In genomic region chr11:131609317-131609716, GRCh38 we compare ENCODE assay signal across 14 cellular contexts.
DNase-seq lines count a peak whose midpoint lies in the region; ATAC-seq and TF ChIP-seq lines count a peak whose summit lies in the region.
"Had no signal": no experiment of that assay in that cellular context is flagged by ENCODE, and none has a peak within 500 bp of the region (broad histone marks: within the 10 kb centered on the region; RNA-seq: fewer than 3 reads in every experiment).

No MANE protein-coding gene starts in this region.

- no peaks in the 10 kb centered on the region for H3K36me3 ChIP-seq in adipocyte (ENCODE audit: control insufficient read depth, insufficient read depth, low read length, severe bottlenecking)
- H3K36me3 ChIP-seq in kidney epithelial cell (ENCODE audit: control insufficient read depth, insufficient read depth, low read length), result no peaks in the 10 kb centered on the region

- H3K9ac ChIP-seq in adipocyte (ENCODE audit: low read length), result no peak overlapping the region

- ATAC-seq in GM21825 (IDR thresholded peaks at IDR 0.05; ENCODE audit: unreplicated experiment) (no peak), left cardiac atrium (no peak), GM18505 (IDR thresholded peaks at IDR 0.05; ENCODE audit: unreplicated experiment) (no peak)
- ATAC-seq: A549, left colon had no signal

- intact Hi-C loops in left cardiac atrium (cut with DNase I), result no loop called here

- no peaks in the 10 kb centered on the region for H3K9me3 ChIP-seq in adipocyte (ENCODE audit: control insufficient read depth, low read length)
- H3K9me3 ChIP-seq: A549 had no signal

- DNase-seq in AG04449 (ENCODE audit: low read depth, low spot score) (peak; percentile 69), GOT3 (lab: John Stamatoyannopoulos, UW) (peak; percentile 1), adipocyte (ENCODE audit: low read depth) (peak; percentile 70), kidney epithelial cell (ENCODE audit: low read depth) (peak; percentile 48), left cardiac atrium (no peak)
- DNase-seq in activated CD8-positive, alpha-beta memory T cell treated with anti-CD3 and anti-CD28 coated beads, Interleukin-2, amount 50 U/mL, for 4 hours, result no peak
- DNase-seq: activated B cell treated with CpG ODN at 0.5 μM for 24 hours; DMS53; effector memory CD4-positive, alpha-beta T cell; left colon; NCI-H82 had no signal

- CTCF ChIA-PET in AG04449 (lab: Yijun Ruan, JAX), result interaction anchor here (0.9 to 2.7 kb wide), 9 partner anchors 12 to 544 kb away, joined by 3 to 17 read pairs (median 4); no protein-coding TSS in a partner anchor

- H3K4me1 ChIP-seq in adipocyte (ENCODE audit: control insufficient read depth, insufficient read depth, low read length), result peaks cover 12% of the 10 kb centered on the region
- H3K4me1 ChIP-seq: A549 had no signal

- no peak for TF ChIP-seq POLR2A in GM18505 (IDR thresholded peaks at IDR 0.05; ENCODE audit: borderline replicate concordance, extremely low read depth, insufficient read depth, insufficient read length)

- H3K27me3 ChIP-seq in adipocyte (replicated peaks; ENCODE audit: control insufficient read depth, insufficient read depth, low read length), result peaks cover 24% of the 10 kb centered on the region
- no peaks in the 10 kb centered on the region for H3K27me3 ChIP-seq in kidney epithelial cell (ENCODE audit: control insufficient read depth, insufficient read depth, low read length)

- TF ChIP-seq CTCF in AG04449 (IDR thresholded peaks at IDR 0.05; ENCODE audit: insufficient read depth, low read length, missing control alignments), result no peak
- no peak for TF ChIP-seq CTCF in kidney epithelial cell (IDR thresholded peaks at IDR 0.05; ENCODE audit: insufficient read depth, low read length, poor library complexity, severe bottlenecking)

- H3K4me3 ChIP-seq in AG04449 (ENCODE audit: low read depth, low read length), result no peak overlapping the region
- no peak overlapping the region for H3K4me3 ChIP-seq in adipocyte (ENCODE audit: low read length)
- H3K4me3 ChIP-seq in kidney epithelial cell (ENCODE audit: low read depth, low read length), result no peak overlapping the region
- H3K4me3 ChIP-seq: A549 had no signal

- POLR2A ChIA-PET in AG04449 (lab: Yijun Ruan, JAX), result interaction anchor here (1.2 kb wide), 1 partner anchor 65 kb away, joined by 4 read pairs; no protein-coding TSS in a partner anchor

Comparison
In these comparisons a context has a peak if more than half of its experiments do, and no peak if none do; other contexts are left out.
1. DNase-seq: peak in AG04449 (single experiment), GOT3 (single experiment), adipocyte (single experiment) and kidney epithelial cell (single experiment); none in activated CD8-positive, alpha-beta memory T cell treated with anti-CD3 and anti-CD28 coated beads, Interleukin-2, amount 50 U/mL, for 4 hours (single experiment) and left cardiac atrium (single experiment).